ENCODE assay signal across 12 cellular contexts in the genomic region with DNA sequence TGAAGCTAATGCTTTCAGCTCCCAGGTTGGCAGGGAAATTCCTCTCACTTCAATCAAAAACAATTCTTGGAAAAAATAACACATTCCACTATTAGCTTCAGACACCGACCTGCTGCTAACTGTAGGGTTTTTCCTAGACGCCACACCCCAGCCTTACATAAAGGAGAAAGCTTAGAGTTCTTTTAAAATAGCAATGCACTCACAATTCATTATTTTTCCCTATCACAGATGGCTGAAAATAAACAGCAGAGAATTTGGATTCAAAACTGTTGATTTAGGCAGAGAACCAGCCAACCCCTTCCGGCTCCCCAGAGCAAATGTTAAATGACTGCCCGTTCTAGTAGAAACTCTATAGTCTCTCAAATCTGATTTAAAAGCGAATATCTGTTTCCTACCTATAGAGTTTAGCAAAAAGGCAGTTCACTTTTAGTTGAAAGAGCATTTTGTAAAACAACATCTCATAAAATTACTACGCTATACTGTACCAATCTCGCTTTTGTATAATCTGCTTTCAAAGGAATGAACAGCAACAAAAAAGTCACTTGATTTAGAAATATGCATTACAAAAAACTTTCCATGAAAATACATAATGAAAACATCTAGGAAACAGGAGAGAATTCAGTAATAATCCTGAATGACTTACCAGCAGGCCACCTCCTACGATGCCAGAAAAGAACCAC. TPM values are rescaled to one million over a fixed set of nuclear protein-coding genes. Genes with fewer than 3 reads are reported as not detected.
A peak's percentile ranks its signal among the peaks of the same experiment; 100 is the strongest.
DNase-seq lines count a peak whose midpoint lies in the region; ATAC-seq and TF ChIP-seq lines count a peak whose summit lies in the region.
"Had no signal": no experiment of that assay in that cellular context is flagged by ENCODE, and none has a peak within 500 bp of the region (broad histone marks: within the 10 kb centered on the region; RNA-seq: fewer than 3 reads in every experiment).

No MANE protein-coding gene starts in this region.

- H3K4me1 ChIP-seq in thoracic aorta (ENCODE audit: control insufficient read depth in 1 of 2, low read depth in 2 of 2): peaks cover 11 to 57% of the 10 kb centered on the region in 2 donors

- peak overlapping the region; percentile 71 for H3K4me3 ChIP-seq in thoracic aorta

- H3K36me3 Mint-ChIP-seq in chondrocyte (ENCODE audit: low read depth): peaks cover 8% of the 10 kb centered on the region

- peak; percentile 74 for ATAC-seq in left lobe of liver
- ATAC-seq in thoracic aorta (ENCODE audit: insufficient number of reproducible peaks, low FRiP score, low read depth): no peak

- H3K27me3 ChIP-seq in thoracic aorta (replicated peaks; ENCODE audit: insufficient read depth): no peaks in the 10 kb centered on the region

- H3K9me3 ChIP-seq in thoracic aorta: no peaks in the 10 kb centered on the region

- DNase-seq in NCI-H146 (lab: John Stamatoyannopoulos, UW) (peak; percentile 27), chondrocyte (ENCODE audit: low spot score) (no peak), left lobe of liver (ENCODE audit: low spot score) (no peak), thoracic aorta (ENCODE audit: low spot score) (no peak), islet precursor cell (no peak)
- DNase-seq in effector CD8-positive, alpha-beta T cell (lab: John Stamatoyannopoulos, UW): no peak
- DNase-seq in activated naive CD4-positive, alpha-beta T cell treated with Interleukin-2 at 50 U/mL for 16 hours: no peak
- no peak for DNase-seq in activated CD8-positive, alpha-beta memory T cell treated with anti-CD3 and anti-CD28 coated beads, Interleukin-2, amount 50 U/mL, for 4 hours
- DNase-seq: NCI-H1694; stimulated activated CD4-positive, alpha-beta T cell treated with anti-CD3 and anti-CD28 coated beads, Interleukin-15, amount 100 ng/mL, for 24 hours; WERI-Rb-1 had no signal

- peak overlapping the region; percentile 93 for H3K27ac Mint-ChIP-seq in chondrocyte (ENCODE audit: unreplicated experiment)

- peaks cover 59% of the 10 kb centered on the region for H3K4me1 Mint-ChIP-seq in chondrocyte (ENCODE audit: low read depth)

- peak overlapping the region; percentile 61 to 70 for H3K27ac ChIP-seq in thoracic aorta
- H3K27ac ChIP-seq: WERI-Rb-1 had no signal

- H3K9me3 Mint-ChIP-seq in chondrocyte (ENCODE audit: low read depth): no peaks in the 10 kb centered on the region

- TF ChIP-seq CTCF in chondrocyte (IDR thresholded peaks at IDR 0.05): no peak
- no peak for TF ChIP-seq CTCF in thoracic aorta (IDR thresholded peaks at IDR 0.05)

- no peaks in the 10 kb centered on the region for H3K36me3 ChIP-seq in thoracic aorta
- H3K36me3 ChIP-seq: WERI-Rb-1 had no signal

- H3K4me3 Mint-ChIP-seq in chondrocyte (ENCODE audit: unreplicated experiment): peak overlapping the region; percentile 75
- H3K4me3 Mint-ChIP-seq: H9 had no signal

- H3K27me3 Mint-ChIP-seq in chondrocyte (ENCODE audit: low read depth): no peaks in the 10 kb centered on the region

RNA-seq across cellular contexts. Expression of gene TM4SF1, which starts 0.6 kb away (rescaled TPM):
- total RNA-seq in chondrocyte (42.8 to 60.3 TPM (median 59.9 TPM) in 3 replicates), left lobe of liver (9.6 TPM), thoracic aorta (100 to 1,000 TPM; 227 to 342 TPM)

RNA-seq across cellular contexts. Expression of gene TM4SF18, which starts 43.4 kb away (rescaled TPM):
- total RNA-seq in chondrocyte (0.20 to 1.4 TPM in 2 of 3 replicates, not detected in the other), left lobe of liver (1.4 TPM), thoracic aorta (1 to 10 TPM; 1.9 to 4.9 TPM)
